Comparison of ENCODE assay signal across 13 cellular contexts in the genomic region with DNA sequence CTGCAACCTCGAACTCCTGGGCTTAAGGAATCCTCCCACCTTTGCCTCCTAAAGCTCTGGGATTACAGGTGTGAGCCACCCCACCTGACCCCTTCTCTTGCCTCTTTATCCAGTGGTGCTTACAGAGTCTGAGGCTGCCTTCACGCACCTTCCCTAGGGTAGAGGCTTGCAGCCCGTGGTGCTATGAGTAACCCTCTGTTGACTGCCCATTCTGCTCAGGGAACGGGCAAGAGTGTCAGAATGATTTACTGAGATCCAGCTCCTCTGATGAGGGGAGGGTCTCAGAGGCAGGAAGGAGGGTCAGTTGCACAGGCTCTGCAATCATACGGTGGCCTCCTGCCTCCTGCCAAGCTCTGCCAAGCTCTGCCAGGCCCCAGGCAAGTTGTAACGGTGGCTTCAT.
"Had no signal": no experiment of that assay in that cellular context is flagged by ENCODE, and none has a peak within 500 bp of the region (broad histone marks: within the 10 kb centered on the region; RNA-seq: fewer than 3 reads in every experiment).

No MANE protein-coding gene starts in this region.

- H3K79me2 ChIP-seq: hepatocyte had no signal

- H3K27ac Mint-ChIP-seq: naive thymus-derived CD4-positive, alpha-beta T cell; type B pancreatic cell had no signal

- H3K27ac ChIP-seq: colonic mucosa, hepatocyte, uterus had no signal

- H3K9me3 Mint-ChIP-seq: type B pancreatic cell had no signal

- H2AFZ ChIP-seq: hepatocyte had no signal

- H3K36me3 Mint-ChIP-seq: type B pancreatic cell had no signal

- H3K9me3 ChIP-seq: colonic mucosa, uterus had no signal

- H3K4me1 ChIP-seq: colonic mucosa, uterus had no signal

- H3K4me3 Mint-ChIP-seq: naive thymus-derived CD4-positive, alpha-beta T cell; type B pancreatic cell had no signal

- H3K27me3 ChIP-seq: colonic mucosa, hepatocyte, uterus had no signal

- DNase-seq: colonic mucosa; effector CD4-positive, alpha-beta T cell; foreskin melanocyte; head of caudate nucleus; left colon; naive thymus-derived CD4-positive, alpha-beta T cell; posterior cingulate gyrus; small intestine; stimulated activated CD4-positive, alpha-beta T cell treated with anti-CD3 and anti-CD28 coated beads, Interleukin-12 subunit alpha, Interleukin-12 subunit beta, amount 100 ng/mL, for 4 hours; stimulated activated naive CD4-positive, alpha-beta T cell treated with Interleukin-2 at 50 U/mL for 16 hours; uterus had no signal

- H3K4me2 ChIP-seq: hepatocyte had no signal

- ATAC-seq: left colon; naive thymus-derived CD4-positive, alpha-beta T cell had no signal
